In the genomic region with DNA sequence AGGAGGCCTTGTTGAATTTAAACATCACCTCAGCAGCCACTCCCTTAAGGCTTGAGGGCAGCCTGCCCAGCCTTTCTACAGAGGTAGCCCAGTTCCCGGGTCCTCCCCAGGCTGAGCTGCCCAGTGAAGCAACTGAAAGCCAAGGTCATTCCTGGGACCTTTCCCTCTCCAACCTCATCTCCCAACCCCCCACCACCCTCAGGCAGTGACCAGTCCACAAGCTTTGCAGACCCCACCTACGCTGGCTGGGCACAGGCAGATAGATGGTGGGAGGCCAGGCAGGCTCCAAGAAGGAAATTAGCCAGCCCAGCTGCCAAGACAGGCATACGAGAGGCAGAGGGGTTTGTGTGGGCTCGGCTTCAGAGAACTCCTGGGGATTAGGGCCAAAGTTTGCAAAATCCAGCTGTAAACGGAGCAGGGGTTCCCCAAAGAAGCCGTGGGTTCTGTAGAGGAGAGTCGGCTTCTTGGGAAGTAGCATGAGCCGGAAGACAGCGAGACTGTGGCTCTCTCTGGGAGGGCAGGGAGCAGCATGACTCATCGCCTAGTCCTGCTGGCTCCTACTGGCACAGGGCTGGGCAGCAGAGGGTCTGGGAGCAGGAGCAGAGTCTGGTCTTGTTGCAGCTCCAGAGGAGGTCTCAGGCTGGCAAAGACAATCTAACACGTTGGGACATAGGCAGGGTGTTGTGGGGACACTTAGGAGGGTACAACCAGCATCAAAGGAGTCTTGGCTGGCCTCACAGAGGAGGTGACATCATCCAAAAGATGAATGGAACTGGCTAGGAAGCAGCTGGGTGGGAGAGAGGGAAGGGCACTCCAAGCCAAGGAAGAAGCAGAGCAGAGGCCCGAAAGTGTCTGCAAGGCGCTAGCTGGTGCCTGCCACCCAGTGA, we compare ENCODE assay signal across 9 cellular contexts. TPM values are rescaled to one million over a fixed set of nuclear protein-coding genes. Genes with fewer than 3 reads are reported as not detected.
DNase-seq lines count a peak whose midpoint lies in the region; TF ChIP-seq lines count a peak whose summit lies in the region.
"Had no signal": no experiment of that assay in that cellular context is flagged by ENCODE, and none has a peak within 500 bp of the region (broad histone marks: within the 10 kb centered on the region; RNA-seq: fewer than 3 reads in every experiment).

No MANE protein-coding gene starts in this region.

- H3K9me3 ChIP-seq in BE2C (no peaks in the 10 kb centered on the region), osteoblast (ENCODE audit: low read depth, low read length) (no peaks in the 10 kb centered on the region)

- H3K79me2 ChIP-seq in osteoblast (ENCODE audit: insufficient read depth, low read length), result peaks cover 36% of the 10 kb centered on the region

- H2AFZ ChIP-seq in osteoblast (ENCODE audit: low read length), result peak overlapping the region; percentile 83

- H3K36me3 ChIP-seq in BE2C, result no peaks in the 10 kb centered on the region
- peaks cover 7% of the 10 kb centered on the region for H3K36me3 ChIP-seq in osteoblast (ENCODE audit: insufficient read depth, low read length)

- H3K4me1 Mint-ChIP-seq in activated naive CD8-positive, alpha-beta T cell (ENCODE audit: low read depth), result peaks cover 46% of the 10 kb centered on the region

- DNase-seq in BE2C (peak; percentile 71), HT-29 (ENCODE audit: low spot score) (peak; percentile 91), head of caudate nucleus (peak; percentile 39 to 94 (median 72)), osteoblast (ENCODE audit: insufficient read length, low spot score, missing footprints) (peak; percentile 99), NCI-H345 (lab: John Stamatoyannopoulos, UW) (no peak)
- DNase-seq in stimulated activated CD4-positive, alpha-beta T cell treated with anti-CD3 and anti-CD28 coated beads, Interleukin-4, amount 100 ng/mL, for 24 hours, result no peak
- no peak for DNase-seq in activated effector memory CD4-positive, alpha-beta T cell treated with anti-CD3 and anti-CD28 coated beads, Interleukin-2, amount 50 U/mL, for 16 hours

- H3K36me3 Mint-ChIP-seq in activated naive CD8-positive, alpha-beta T cell, result peaks cover 6% of the 10 kb centered on the region

- no peak overlapping the region; the same call in 1 of the 2 replicates for H3K4me3 ChIP-seq in BE2C (ENCODE audit: low read depth, low read length)
- peak overlapping the region; percentile 45 for H3K4me3 ChIP-seq in osteoblast (ENCODE audit: insufficient read depth, low read length)

- no peaks in the 10 kb centered on the region for H3K27me3 ChIP-seq in BE2C
- no peaks in the 10 kb centered on the region for H3K27me3 ChIP-seq in osteoblast (ENCODE audit: insufficient read depth, low read length)

- no peaks in the 10 kb centered on the region for H3K27me3 Mint-ChIP-seq in activated naive CD8-positive, alpha-beta T cell
- H3K27me3 Mint-ChIP-seq: memory B cell had no signal

- peak overlapping the region; percentile 92 for H3K4me3 Mint-ChIP-seq in activated naive CD8-positive, alpha-beta T cell
- H3K4me3 Mint-ChIP-seq: memory B cell had no signal

- H3K27ac ChIP-seq in osteoblast (ENCODE audit: low read depth, low read length), result peak overlapping the region; percentile 81

- H4K20me1 ChIP-seq in osteoblast (ENCODE audit: insufficient read depth, low read length), result peaks cover 10% of the 10 kb centered on the region

- H3K9me3 Mint-ChIP-seq in activated naive CD8-positive, alpha-beta T cell (ENCODE audit: low read depth), result no peaks in the 10 kb centered on the region
- H3K9me3 Mint-ChIP-seq: memory B cell had no signal

- peak overlapping the region; percentile 79 for H3K4me2 ChIP-seq in osteoblast (ENCODE audit: insufficient read depth, low read length)

- intact Hi-C loops in head of caudate nucleus (cut with DNase I), result no loop called here

- H3K27ac Mint-ChIP-seq in activated naive CD8-positive, alpha-beta T cell, result peak overlapping the region; percentile 91
- H3K27ac Mint-ChIP-seq: memory B cell had no signal

- H3K4me1 ChIP-seq in BE2C, result peaks cover 15% of the 10 kb centered on the region
- H3K4me1 ChIP-seq in osteoblast (ENCODE audit: insufficient read depth, low read length), result peaks cover 49% of the 10 kb centered on the region

- no peak for TF ChIP-seq CTCF in BE2C (IDR thresholded peaks at IDR 0.05; ENCODE audit: low read depth, low read length)
- no peak for TF ChIP-seq CTCF in osteoblast (IDR thresholded peaks at IDR 0.05; ENCODE audit: extremely low read depth, low read depth, low read length)

RNA-seq across cellular contexts. Expression of a gene that starts 2.8 kb away (rescaled TPM):
- 1.6 TPM for polyA plus RNA-seq in BE2C (2012; ENCODE audit: insufficient read depth, insufficient read length, low read depth)
- 99.3 and 105 TPM in 2 replicates for total RNA-seq in HT-29 (2014; rRNA removed; shearing (Covaris generic))
- 11.5 and 13.0 TPM in 2 replicates for total RNA-seq in osteoblast

RNA-seq across cellular contexts. Expression of a gene that starts 43.0 kb away (rescaled TPM):
- polyA plus RNA-seq in BE2C (2012; ENCODE audit: insufficient read depth, insufficient read length, low read depth), result 54.8 TPM
- total RNA-seq in HT-29 (2014; rRNA removed; shearing (Covaris generic)), result 23.5 and 52.8 TPM in 2 replicates
- total RNA-seq in osteoblast, result 62.8 and 64.1 TPM in 2 replicates

Comparison
In these comparisons a context has a peak if more than half of its experiments do, and no peak if none do; other contexts are left out.
1. DNase-seq: peak in BE2C (single experiment), HT-29 (single experiment), head of caudate nucleus (42 of 42) and osteoblast (single experiment); none in NCI-H345 (single experiment), stimulated activated CD4-positive, alpha-beta T cell treated with anti-CD3 and anti-CD28 coated beads, Interleukin-4, amount 100 ng/mL, for 24 hours (single experiment) and activated effector memory CD4-positive, alpha-beta T cell treated with anti-CD3 and anti-CD28 coated beads, Interleukin-2, amount 50 U/mL, for 16 hours (single experiment).